ENCODE assay signal across 19 cellular contexts in the genomic region with DNA sequence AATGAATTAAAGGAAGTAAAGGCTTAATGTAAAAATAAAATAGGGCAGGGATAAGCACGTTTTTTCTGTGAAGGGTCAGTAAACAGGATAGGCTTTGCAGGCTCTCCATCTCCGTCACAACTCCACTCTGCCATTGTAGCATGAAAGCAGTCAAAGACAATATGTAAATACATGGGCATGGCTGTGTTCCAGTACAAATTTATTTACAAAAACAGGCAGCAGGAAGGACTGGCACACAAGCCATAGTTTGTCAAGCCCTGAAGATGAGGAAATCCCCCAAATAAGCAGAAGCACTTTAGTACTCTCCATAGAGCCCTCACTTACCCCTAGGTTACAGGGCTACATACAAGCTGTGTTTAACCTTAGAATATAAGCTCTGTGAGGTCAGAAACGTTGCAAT. TPM values are rescaled to one million over a fixed set of nuclear protein-coding genes. Genes with fewer than 3 reads are reported as not detected.
DNase-seq lines count a peak whose midpoint lies in the region; TF ChIP-seq lines count a peak whose summit lies in the region.
"Had no signal": no experiment of that assay in that cellular context is flagged by ENCODE, and none has a peak within 500 bp of the region (broad histone marks: within the 10 kb centered on the region; RNA-seq: fewer than 3 reads in every experiment).

No MANE protein-coding gene starts in this region.

- no peaks in the 10 kb centered on the region for H3K36me3 ChIP-seq in prostate gland
- H3K36me3 ChIP-seq: colonic mucosa, upper lobe of left lung had no signal

- TF ChIP-seq POLR2A in prostate gland (IDR thresholded peaks at IDR 0.05), result no peak

- peak overlapping the region in 4 of 5 experiments; percentile 13 to 71 (median 27) for H3K4me3 Mint-ChIP-seq in brain
- H3K4me3 Mint-ChIP-seq: activated CD8-positive, alpha-beta memory T cell treated with anti-CD3 and anti-CD28 coated beads, Interleukin-2, amount 10 ng/mL, durations not matched to agents 7 days and 5 days; HFFc6; neural crest cell had no signal

- TF ChIP-seq CTCF in brain (conservative IDR thresholded peaks at IDR 0.05) (no peak), prostate gland (IDR thresholded peaks at IDR 0.05) (no peak)

- H3K4me1 ChIP-seq in prostate gland (replicated peaks), result no peaks in the 10 kb centered on the region

- 31% methylated on average over 3 of the region's 3 CpGs for WGBS in prostate gland

- DNase-seq in NCI-H1092 treated with DMSO at 0.1 percent for 48 hours (lab: John Stamatoyannopoulos, UW) (peak; percentile 9), NCI-H1092 (lab: John Stamatoyannopoulos, UW) (no peak), NCI-H2029 (lab: John Stamatoyannopoulos, UW) (peak; percentile 53), prostate gland (ENCODE audit: low spot score) (peak; percentile 24), HPDE6-E6E7 (ENCODE audit: extremely low spot score) (no peak), GF-D8 (lab: John Stamatoyannopoulos, UW) (no peak)
- no peak for DNase-seq in stimulated activated CD4-positive, alpha-beta T cell treated with anti-CD3 and anti-CD28 coated beads, Interleukin-4, amount 100 ng/mL, for 24 hours
- DNase-seq: activated CD8-positive, alpha-beta memory T cell treated with anti-CD3 and anti-CD28 coated beads, Interleukin-2, amount 10 ng/mL, durations not matched to agents 7 days and 5 days; colonic mucosa; head of caudate nucleus; HFFc6; NCI-H1694 treated with DMSO at 0.1 percent for 48 hours; NCI-H446 treated with DMSO at 0.1 percent for 48 hours; psoas muscle; stimulated activated CD4-positive, alpha-beta T cell treated with anti-CD3 and anti-CD28 coated beads, Interleukin-2, amount 100 ng/mL, for 48 hours; upper lobe of left lung had no signal

- intact Hi-C loops in prostate gland (cut with DNase I), result no loop called here

- peak overlapping the region in 2 of 5 experiments; percentile 55 to 73 for H3K27ac Mint-ChIP-seq in brain
- H3K27ac Mint-ChIP-seq: activated CD8-positive, alpha-beta memory T cell treated with anti-CD3 and anti-CD28 coated beads, Interleukin-2, amount 10 ng/mL, durations not matched to agents 7 days and 5 days; HFFc6 had no signal

- H3K27ac ChIP-seq in prostate gland, result no peak overlapping the region
- H3K27ac ChIP-seq: colonic mucosa, psoas muscle had no signal

- H3K9me3 Mint-ChIP-seq in brain, result peaks cover 0 to 8% (median 5%) of the 10 kb centered on the region in 5 experiments
- H3K9me3 Mint-ChIP-seq: neural crest cell had no signal

- H3K36me3 Mint-ChIP-seq in brain, result peaks cover 36% of the 10 kb centered on the region

- peaks cover 5% of the 10 kb centered on the region for H3K27me3 Mint-ChIP-seq in brain
- H3K27me3 Mint-ChIP-seq: activated CD8-positive, alpha-beta memory T cell treated with anti-CD3 and anti-CD28 coated beads, Interleukin-2, amount 10 ng/mL, durations not matched to agents 7 days and 5 days had no signal

- no peak overlapping the region for H3K4me3 ChIP-seq in prostate gland
- H3K4me3 ChIP-seq: colonic mucosa, psoas muscle, smooth muscle cell, upper lobe of left lung had no signal

- peaks cover 61% of the 10 kb centered on the region for H3K4me1 Mint-ChIP-seq in brain

- no peaks in the 10 kb centered on the region for H3K27me3 ChIP-seq in prostate gland (replicated peaks; ENCODE audit: insufficient read depth)
- H3K27me3 ChIP-seq: colonic mucosa, upper lobe of left lung had no signal

- H3K9me3 ChIP-seq in prostate gland, result no peaks in the 10 kb centered on the region
- H3K9me3 ChIP-seq: colonic mucosa, upper lobe of left lung had no signal

RNA-seq across cellular contexts. Expression of a gene that starts 5.4 kb away (rescaled TPM):
- 2.9 TPM for polyA plus RNA-seq in brain (ENCODE audit: insufficient read depth, low read depth, low replicate concordance)
- 10 to 100 TPM; 19.1 to 27.2 TPM for total RNA-seq in prostate gland

RNA-seq across cellular contexts. Expression of a gene that starts 8.9 kb away (rescaled TPM):
- 24.1 TPM for polyA plus RNA-seq in brain (ENCODE audit: insufficient read depth, low read depth, low replicate concordance)
- total RNA-seq in prostate gland, result 10 to 100 TPM; 55.6 to 89.2 TPM

Comparison
In these comparisons a context has a peak if more than half of its experiments do, and no peak if none do; other contexts are left out.
1. DNase-seq: peak in NCI-H1092 treated with DMSO at 0.1 percent for 48 hours (single experiment), NCI-H2029 (single experiment) and prostate gland (single experiment); none in NCI-H1092 (single experiment), stimulated activated CD4-positive, alpha-beta T cell treated with anti-CD3 and anti-CD28 coated beads, Interleukin-4, amount 100 ng/mL, for 24 hours (single experiment), HPDE6-E6E7 (single experiment) and GF-D8 (single experiment).